ENCODE assay signal across 26 cellular contexts in genomic region chr9:125591245-125591644, GRCh38.
"Had no signal": no experiment of that assay in that cellular context is flagged by ENCODE, and none has a peak within 500 bp of the region (broad histone marks: within the 10 kb centered on the region; RNA-seq: fewer than 3 reads in every experiment).

No MANE protein-coding gene starts in this region.

- H3K9me3 ChIP-seq: lower lobe of right lung, ovary, right atrium auricular region, right lobe of liver, stomach, testis, thyroid gland, uterus had no signal

- H3K27ac Mint-ChIP-seq: mesothelial cell of epicardium; naive B cell; natural killer cell; progenitor cell of endocrine pancreas; stimulated activated naive B cell treated with anti-CD40 and anti-IgM and Interleukin-4, amounts not matched to agents 10 μg/mL and 1 μg/mL and 100 μg/mL, for 72 hours; type B pancreatic cell had no signal

- H3K4me2 ChIP-seq: smooth muscle cell had no signal

- H3K4me1 ChIP-seq: right atrium auricular region, testis had no signal

- H3K27me3 ChIP-seq: ovary, right atrium auricular region, right lobe of liver, stomach, testis, thyroid gland, uterus had no signal

- H3K27ac ChIP-seq: lower lobe of right lung, ovary, right atrium auricular region, right lobe of liver, stomach, testis, thyroid gland, uterus had no signal

- H3K36me3 ChIP-seq: lower lobe of right lung, ovary, right atrium auricular region, right lobe of liver, stomach, thyroid gland, uterus had no signal

- ATAC-seq: left cardiac atrium; left lobe of liver; lower lobe of right lung; natural killer cell; right lobe of liver; stimulated activated naive B cell treated with anti-CD40 and anti-IgM and Interleukin-4, amounts not matched to agents 10 μg/mL and 1 μg/mL and 100 μg/mL, for 72 hours; stimulated activated naive CD8-positive, alpha-beta T cell treated with anti-CD3 and anti-CD28 coated beads, Interleukin-15, Interleukin-2, amounts not matched to agents 100 U/mL and 50 U/mL, for 24 hours had no signal

- H3K27me3 Mint-ChIP-seq: naive B cell; progenitor cell of endocrine pancreas; stimulated activated naive B cell treated with anti-CD40 and anti-IgM and Interleukin-4, amounts not matched to agents 10 μg/mL and 1 μg/mL and 100 μg/mL, for 72 hours; type B pancreatic cell had no signal

- H3K36me3 Mint-ChIP-seq: mesothelial cell of epicardium, natural killer cell had no signal

- H3K9me3 Mint-ChIP-seq: mesothelial cell of epicardium; naive B cell; natural killer cell; stimulated activated naive B cell treated with anti-CD40 and anti-IgM and Interleukin-4, amounts not matched to agents 10 μg/mL and 1 μg/mL and 100 μg/mL, for 72 hours had no signal

- H3K4me3 Mint-ChIP-seq: mesothelial cell of epicardium; naive B cell; natural killer cell; stimulated activated naive B cell treated with anti-CD40 and anti-IgM and Interleukin-4, amounts not matched to agents 10 μg/mL and 1 μg/mL and 100 μg/mL, for 72 hours; type B pancreatic cell had no signal

- H3K4me3 ChIP-seq: lower lobe of right lung, ovary, right atrium auricular region, right lobe of liver, smooth muscle cell, stomach, testis, thyroid gland, uterus had no signal

- DNase-seq: hippocampal formation; kidney glomerular epithelial cell; left cardiac atrium; lower lobe of right lung; mammary epithelial cell; mesenchymal stem cell; naive B cell; natural killer cell; ovary; right lobe of liver; stimulated activated CD4-positive, alpha-beta T cell treated with anti-CD3 and anti-CD28 coated beads, Interleukin-1b, Interleukin-23, amount 100 ng/mL, for 48 hours; stimulated activated CD4-positive, alpha-beta T cell treated with anti-CD3 and anti-CD28 coated beads, Interleukin-2, amount 100 ng/mL, for 48 hours; stimulated activated CD4-positive, alpha-beta T cell treated with anti-CD3 and anti-CD28 coated beads, Interleukin-4, amount 100 ng/mL, for 4 hours; stimulated activated CD8-positive, alpha-beta memory T cell treated with anti-CD3 and anti-CD28 coated beads, Interleukin-4, amount 100 ng/mL, for 48 hours; stimulated activated naive B cell treated with anti-CD40 and anti-IgM and Interleukin-4, amounts not matched to agents 10 μg/mL and 1 μg/mL and 100 μg/mL, for 72 hours; stimulated activated naive CD8-positive, alpha-beta T cell treated with anti-CD3 and anti-CD28 coated beads, Interleukin-15, Interleukin-2, amounts not matched to agents 100 U/mL and 50 U/mL, for 24 hours; stomach; testis; thyroid gland; uterus had no signal
